ENCODE assay signal across 1 cellular context in the genomic region with DNA sequence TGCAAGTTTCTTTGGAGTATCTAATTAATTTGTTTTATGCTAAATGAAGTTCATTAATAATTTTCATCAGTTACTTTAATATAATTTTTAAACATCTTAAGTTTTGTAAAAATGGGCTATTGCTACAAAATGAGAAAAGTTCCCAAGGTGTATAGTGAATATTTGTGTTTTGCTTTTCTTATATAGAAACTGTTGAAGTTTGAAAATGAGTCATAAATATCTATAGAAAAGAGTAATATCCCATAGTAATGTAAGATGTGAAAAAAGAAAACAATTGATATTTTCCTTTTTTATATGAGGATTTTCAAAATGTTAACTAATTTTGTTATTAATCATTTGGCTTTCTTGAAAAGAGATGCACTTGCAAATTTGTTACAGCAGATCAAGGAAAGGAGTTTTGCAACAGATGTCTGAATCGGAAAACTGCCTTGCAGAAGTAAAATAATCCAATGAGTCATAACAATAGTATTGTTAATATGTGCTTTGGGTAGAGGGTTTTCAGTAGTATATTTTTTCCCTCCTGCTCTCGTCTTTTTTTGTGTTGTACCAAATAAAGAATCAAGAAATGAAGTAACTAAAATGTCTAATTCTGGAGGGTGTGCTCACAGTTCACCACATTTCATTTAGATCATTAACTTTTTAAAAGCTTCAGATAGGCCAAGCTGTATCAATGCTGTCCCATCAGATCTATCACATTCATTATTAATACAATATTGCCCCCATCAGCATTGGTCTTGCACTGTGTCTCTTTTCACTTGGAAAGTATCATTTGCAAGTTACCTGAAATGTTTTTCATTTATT.
TF ChIP-seq lines count a peak whose summit lies in the region.

No MANE protein-coding gene starts in this region.

TF ChIP-seq in K562, 482 proteins besides CTCF, POLR2A, EP300 and RAD21:
- no peak for TF ChIP-seq ESRRB (CRISPR knock-in tag; IDR thresholded peaks at IDR 0.05; ENCODE audit: borderline replicate concordance)
- TF ChIP-seq, protein P1, sequence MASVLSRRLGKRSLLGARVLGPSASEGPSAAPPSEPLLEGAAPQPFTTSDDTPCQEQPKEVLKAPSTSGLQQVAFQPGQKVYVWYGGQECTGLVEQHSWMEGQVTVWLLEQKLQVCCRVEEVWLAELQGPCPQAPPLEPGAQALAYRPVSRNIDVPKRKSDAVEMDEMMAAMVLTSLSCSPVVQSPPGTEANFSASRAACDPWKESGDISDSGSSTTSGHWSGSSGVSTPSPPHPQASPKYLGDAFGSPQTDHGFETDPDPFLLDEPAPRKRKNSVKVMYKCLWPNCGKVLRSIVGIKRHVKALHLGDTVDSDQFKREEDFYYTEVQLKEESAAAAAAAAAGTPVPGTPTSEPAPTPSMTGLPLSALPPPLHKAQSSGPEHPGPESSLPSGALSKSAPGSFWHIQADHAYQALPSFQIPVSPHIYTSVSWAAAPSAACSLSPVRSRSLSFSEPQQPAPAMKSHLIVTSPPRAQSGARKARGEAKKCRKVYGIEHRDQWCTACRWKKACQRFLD (CRISPR knock-in tag; IDR thresholded peaks at IDR 0.05): no peak
- TF ChIP-seq HEY1 (CRISPR knock-in tag; IDR thresholded peaks at IDR 0.05; ENCODE audit: borderline replicate concordance): no peak
- TF ChIP-seq ZKSCAN8 (CRISPR knock-in tag; IDR thresholded peaks at IDR 0.05): no peak
- no peak for TF ChIP-seq ZNF778 (CRISPR knock-in tag; IDR thresholded peaks at IDR 0.05)
- TF ChIP-seq, protein P2, sequence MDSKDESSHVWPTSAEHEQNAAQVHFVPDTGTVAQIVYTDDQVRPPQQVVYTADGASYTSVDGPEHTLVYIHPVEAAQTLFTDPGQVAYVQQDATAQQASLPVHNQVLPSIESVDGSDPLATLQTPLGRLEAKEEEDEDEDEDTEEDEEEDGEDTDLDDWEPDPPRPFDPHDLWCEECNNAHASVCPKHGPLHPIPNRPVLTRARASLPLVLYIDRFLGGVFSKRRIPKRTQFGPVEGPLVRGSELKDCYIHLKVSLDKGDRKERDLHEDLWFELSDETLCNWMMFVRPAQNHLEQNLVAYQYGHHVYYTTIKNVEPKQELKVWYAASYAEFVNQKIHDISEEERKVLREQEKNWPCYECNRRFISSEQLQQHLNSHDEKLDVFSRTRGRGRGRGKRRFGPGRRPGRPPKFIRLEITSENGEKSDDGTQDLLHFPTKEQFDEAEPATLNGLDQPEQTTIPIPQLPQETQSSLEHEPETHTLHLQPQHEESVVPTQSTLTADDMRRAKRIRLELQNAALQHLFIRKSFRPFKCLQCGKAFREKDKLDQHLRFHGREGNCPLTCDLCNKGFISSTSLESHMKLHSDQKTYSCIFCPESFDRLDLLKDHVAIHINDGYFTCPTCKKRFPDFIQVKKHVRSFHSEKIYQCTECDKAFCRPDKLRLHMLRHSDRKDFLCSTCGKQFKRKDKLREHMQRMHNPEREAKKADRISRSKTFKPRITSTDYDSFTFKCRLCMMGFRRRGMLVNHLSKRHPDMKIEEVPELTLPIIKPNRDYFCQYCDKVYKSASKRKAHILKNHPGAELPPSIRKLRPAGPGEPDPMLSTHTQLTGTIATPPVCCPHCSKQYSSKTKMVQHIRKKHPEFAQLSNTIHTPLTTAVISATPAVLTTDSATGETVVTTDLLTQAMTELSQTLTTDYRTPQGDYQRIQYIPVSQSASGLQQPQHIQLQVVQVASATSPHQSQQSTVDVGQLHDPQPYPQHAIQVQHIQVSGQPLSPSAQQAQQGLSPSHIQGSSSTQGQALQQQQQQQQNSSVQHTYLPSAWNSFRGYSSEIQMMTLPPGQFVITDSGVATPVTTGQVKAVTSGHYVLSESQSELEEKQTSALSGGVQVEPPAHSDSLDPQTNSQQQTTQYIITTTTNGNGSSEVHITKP (IDR thresholded peaks at IDR 0.05; ENCODE audit: partially characterized antibody): no peak
- TF ChIP-seq ZC3H8 (IDR thresholded peaks at IDR 0.05): no peak
- TF ChIP-seq SIN3B (IDR thresholded peaks at IDR 0.05; ENCODE audit: low read depth): no peak
- TF ChIP-seq STAG1 (CRISPR knock-in tag; IDR thresholded peaks at IDR 0.05; ENCODE audit: borderline replicate concordance): no peak
- TF ChIP-seq RBM22 (IDR thresholded peaks at IDR 0.05; ENCODE audit: low read depth, low read length, poor library complexity, severe bottlenecking): no peak
- no peak for TF ChIP-seq ZNF23 (CRISPR knock-in tag; IDR thresholded peaks at IDR 0.05)
- TF ChIP-seq, protein P3, sequence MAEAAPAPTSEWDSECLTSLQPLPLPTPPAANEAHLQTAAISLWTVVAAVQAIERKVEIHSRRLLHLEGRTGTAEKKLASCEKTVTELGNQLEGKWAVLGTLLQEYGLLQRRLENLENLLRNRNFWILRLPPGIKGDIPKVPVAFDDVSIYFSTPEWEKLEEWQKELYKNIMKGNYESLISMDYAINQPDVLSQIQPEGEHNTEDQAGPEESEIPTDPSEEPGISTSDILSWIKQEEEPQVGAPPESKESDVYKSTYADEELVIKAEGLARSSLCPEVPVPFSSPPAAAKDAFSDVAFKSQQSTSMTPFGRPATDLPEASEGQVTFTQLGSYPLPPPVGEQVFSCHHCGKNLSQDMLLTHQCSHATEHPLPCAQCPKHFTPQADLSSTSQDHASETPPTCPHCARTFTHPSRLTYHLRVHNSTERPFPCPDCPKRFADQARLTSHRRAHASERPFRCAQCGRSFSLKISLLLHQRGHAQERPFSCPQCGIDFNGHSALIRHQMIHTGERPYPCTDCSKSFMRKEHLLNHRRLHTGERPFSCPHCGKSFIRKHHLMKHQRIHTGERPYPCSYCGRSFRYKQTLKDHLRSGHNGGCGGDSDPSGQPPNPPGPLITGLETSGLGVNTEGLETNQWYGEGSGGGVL (CRISPR knock-in tag; IDR thresholded peaks at IDR 0.05): no peak
- TF ChIP-seq ZNF124 (CRISPR knock-in tag; IDR thresholded peaks at IDR 0.05): no peak
- no peak for TF ChIP-seq SMARCE1 (IDR thresholded peaks at IDR 0.05)
